18 cellular contexts compared by ENCODE assay signal in the genomic region with DNA sequence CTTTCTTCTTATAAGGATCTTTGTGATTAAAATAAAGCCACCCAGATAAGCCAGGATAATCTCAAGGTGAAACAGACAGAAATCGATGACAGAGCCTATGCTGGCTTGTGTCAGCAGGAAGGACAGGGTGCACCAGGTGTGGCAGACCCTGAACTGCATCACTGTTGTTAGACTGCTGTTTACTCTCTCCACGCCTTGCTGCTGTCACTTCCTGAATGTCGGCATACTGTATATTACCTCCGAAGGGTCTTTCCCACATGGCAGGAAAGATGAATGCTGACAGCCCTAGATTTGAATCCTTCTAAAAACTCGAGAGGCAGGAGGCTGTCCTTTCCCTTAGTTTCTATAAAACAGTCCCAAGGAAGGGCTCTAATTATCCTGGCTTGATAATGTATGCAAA. TPM values are rescaled to one million over a fixed set of nuclear protein-coding genes. Genes with fewer than 3 reads are reported as not detected.
A peak's percentile ranks its signal among the peaks of the same experiment; 100 is the strongest.
DNase-seq lines count a peak whose midpoint lies in the region; ATAC-seq and TF ChIP-seq lines count a peak whose summit lies in the region.
"Had no signal": no experiment of that assay in that cellular context is flagged by ENCODE, and none has a peak within 500 bp of the region (broad histone marks: within the 10 kb centered on the region; RNA-seq: fewer than 3 reads in every experiment).

No MANE protein-coding gene starts in this region.

- DNase-seq in DMS153 (lab: John Stamatoyannopoulos, UW): peak; percentile 26
- DNase-seq in DMS153 treated with DMSO at 0.1 percent for 48 hours (lab: John Stamatoyannopoulos, UW; ENCODE audit: unreplicated experiment): no peak
- peak; percentile 67 for DNase-seq in Karpas-422
- DNase-seq in PC-3: peak; percentile 28
- no peak for DNase-seq in mucosa of descending colon
- DNase-seq in ureter (ENCODE audit: low spot score): no peak
- no peak for DNase-seq in left ventricle myocardium inferior
- DNase-seq: activated T-cell treated with anti-CD3 and anti-CD28 coated beads, Interleukin-2, amount 50 U/mL, for 72 hours; endodermal cell; GM23248; psoas muscle; SIG-M5 had no signal

- CTCF ChIA-PET in PC-3 (lab: Charles Lee): no interaction called here

- no peaks in the 10 kb centered on the region for H4K20me1 ChIP-seq in Karpas-422 (ENCODE audit: insufficient read depth, low read depth, low read length)
- H4K20me1 ChIP-seq in PC-3 (ENCODE audit: low read length): no peaks in the 10 kb centered on the region

- H3K36me3 ChIP-seq in Karpas-422 (ENCODE audit: insufficient read depth, low read length) (no peaks in the 10 kb centered on the region), PC-3 (ENCODE audit: low read depth, low read length) (no peaks in the 10 kb centered on the region), mucosa of descending colon (ENCODE audit: low read depth) (no peaks in the 10 kb centered on the region), left ventricle myocardium inferior (no peaks in the 10 kb centered on the region)
- H3K36me3 ChIP-seq: neural progenitor cell, suprapubic skin had no signal

- H3K9me2 ChIP-seq in Karpas-422 (replicated peaks; ENCODE audit: insufficient read depth, low read length) (no peaks in the 10 kb centered on the region), PC-3 (replicated peaks; ENCODE audit: low read length) (no peaks in the 10 kb centered on the region)

- POLR2A ChIA-PET in PC-3 (lab: Charles Lee; ENCODE audit: unreplicated experiment): no interaction called here

- H3K79me2 ChIP-seq in Karpas-422 (ENCODE audit: low read length) (no peaks in the 10 kb centered on the region), PC-3 (ENCODE audit: low read length) (no peaks in the 10 kb centered on the region)

- no TSS peak for BruUV-seq in PC-3 (replicated peaks; lab: Mats Ljungman, UMichigan)

- peak overlapping the region; percentile 97 for H3K27ac ChIP-seq in Karpas-422 (ENCODE audit: low read length)
- peak overlapping the region; percentile 20; the same call in 1 of the 2 replicates for H3K27ac ChIP-seq in PC-3 (ENCODE audit: low read length)
- H3K27ac ChIP-seq in left ventricle myocardium inferior (replicated peaks): no peak overlapping the region
- H3K27ac ChIP-seq: 22Rv1, GM23248, neural progenitor cell, psoas muscle, suprapubic skin had no signal

- peak overlapping the region; percentile 63 for H3K9ac ChIP-seq in Karpas-422 (ENCODE audit: low read length)
- H3K9ac ChIP-seq in PC-3 (ENCODE audit: low read length): peak overlapping the region; percentile 15; the same call in 1 of the 2 replicates
- H3K9ac ChIP-seq: GM23248, neural progenitor cell had no signal

- peaks cover 70% of the 10 kb centered on the region for H3K4me1 ChIP-seq in Karpas-422 (ENCODE audit: low read length)
- peaks cover 26% of the 10 kb centered on the region for H3K4me1 ChIP-seq in PC-3 (ENCODE audit: insufficient read depth, low read length)
- H3K4me1 ChIP-seq in mucosa of descending colon (ENCODE audit: low read depth): no peaks in the 10 kb centered on the region
- H3K4me1 ChIP-seq in left ventricle myocardium inferior: peaks cover 6% of the 10 kb centered on the region
- H3K4me1 ChIP-seq: neural progenitor cell, psoas muscle, suprapubic skin had no signal

- H3K4me3 ChIP-seq in Karpas-422 (ENCODE audit: low read length) (peak overlapping the region; percentile 50), PC-3 (ENCODE audit: low read length) (no peak overlapping the region), mucosa of descending colon (no peak overlapping the region), left ventricle myocardium inferior (no peak overlapping the region)
- H3K4me3 ChIP-seq: GM23248, K562, neural progenitor cell, psoas muscle, smooth muscle cell, suprapubic skin had no signal

- H3K27me3 ChIP-seq in Karpas-422 (ENCODE audit: low read length) (no peaks in the 10 kb centered on the region), PC-3 (ENCODE audit: low read length) (no peaks in the 10 kb centered on the region), left ventricle myocardium inferior (ENCODE audit: low read depth) (peaks cover 15% of the 10 kb centered on the region)
- H3K27me3 ChIP-seq: neural progenitor cell, suprapubic skin had no signal

- H2AFZ ChIP-seq in Karpas-422 (ENCODE audit: low read length) (peak overlapping the region; percentile 31; the same call in 1 of the 2 replicates), PC-3 (ENCODE audit: low read length) (peak overlapping the region; percentile 17; the same call in 1 of the 2 replicates)
- H2AFZ ChIP-seq: GM23248, neural progenitor cell had no signal

- TF ChIP-seq CTCF in PC-3 (conservative IDR thresholded peaks at IDR 0.05; ENCODE audit: low read depth, low read length): no peak
- TF ChIP-seq CTCF in mucosa of descending colon (IDR thresholded peaks at IDR 0.05): no peak
- TF ChIP-seq CTCF in left ventricle myocardium inferior (IDR thresholded peaks at IDR 0.05; ENCODE audit: borderline replicate concordance): no peak

- H3K4me2 ChIP-seq in Karpas-422 (ENCODE audit: low read depth, low read length, poor library complexity, severe bottlenecking) (peak overlapping the region; percentile 65), PC-3 (ENCODE audit: low read length) (0 out of 2 replicates have a peak overlapping the region, but pooled peaks have one; percentile 0)
- H3K4me2 ChIP-seq: neural progenitor cell, smooth muscle cell had no signal

- intact Hi-C loops in PC-3 (cut with micrococcal nuclease): no loop called here
- intact Hi-C loops in mucosa of descending colon (cut with DNase I, micrococcal nuclease): no loop called here
- intact Hi-C loops in left ventricle myocardium inferior (cut with micrococcal nuclease): no loop called here

- ATAC-seq in PC-3 (peak; percentile 65; the same call in 1 of the 2 replicates), mucosa of descending colon (peak; percentile 83), HG02885 (IDR thresholded peaks at IDR 0.05; ENCODE audit: poor library complexity, unreplicated experiment) (no peak)
- ATAC-seq: activated T-cell treated with anti-CD3 and anti-CD28 coated beads, Interleukin-2, amount 50 U/mL, for 72 hours; K562; psoas muscle had no signal

- H3K9me3 ChIP-seq in Karpas-422 (ENCODE audit: low read length): no peaks in the 10 kb centered on the region
- H3K9me3 ChIP-seq in PC-3 (ENCODE audit: low read length): no peaks in the 10 kb centered on the region
- H3K9me3 ChIP-seq in mucosa of descending colon: no peaks in the 10 kb centered on the region
- H3K9me3 ChIP-seq in left ventricle myocardium inferior (replicated peaks): peaks cover 5% of the 10 kb centered on the region
- H3K9me3 ChIP-seq: psoas muscle, suprapubic skin had no signal

- H3F3A ChIP-seq in PC-3 (ENCODE audit: low read length, unreplicated experiment): no peaks in the 10 kb centered on the region

RNA-seq across cellular contexts. Expression of a gene that starts 18.9 kb away (rescaled TPM):
- 4.7 and 7.3 TPM in 2 replicates for total RNA-seq in Karpas-422 (2014; rRNA removed; shearing (Covaris generic); ENCODE audit: low replicate concordance)
- total RNA-seq in PC-3 (2014; rRNA removed) (0.12 and 0.47 TPM in 2 replicates), mucosa of descending colon (1 to 10 TPM in 1 of 3 donors, under 1 TPM in 2; 0.41 to 1.5 (median 0.60) TPM), ureter (10.1 TPM), left ventricle myocardium inferior (0.22 TPM)
- total RNA-seq: GM23248, smooth muscle cell had no signal

Comparison
In these comparisons a context has a peak if more than half of its experiments do, and no peak if none do; other contexts are left out.
1. DNase-seq: peak in DMS153 (single experiment), Karpas-422 (single experiment) and PC-3 (single experiment); none in DMS153 treated with DMSO at 0.1 percent for 48 hours (single experiment), mucosa of descending colon (0 of 3), ureter (single experiment) and left ventricle myocardium inferior (single experiment).